ENCODE assay signal across 7 cellular contexts in the genomic region with DNA sequence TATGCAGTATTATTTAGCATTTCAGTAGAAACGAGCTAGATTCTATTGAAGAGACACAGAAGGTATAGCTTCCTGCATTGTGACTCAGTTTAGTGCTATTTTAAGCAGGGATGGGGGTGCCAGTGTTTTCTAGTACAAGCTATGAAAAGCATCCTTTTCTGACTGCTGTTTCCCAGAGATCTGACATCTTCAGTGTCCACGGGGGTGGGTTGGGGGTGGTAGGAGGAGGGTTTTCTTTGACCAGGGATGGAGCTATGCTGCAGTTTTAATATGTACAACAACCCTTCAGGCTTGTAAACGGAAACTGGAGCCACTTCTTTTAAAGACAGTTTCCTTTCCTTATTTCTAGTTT. TPM values are rescaled to one million over a fixed set of nuclear protein-coding genes. Genes with fewer than 3 reads are reported as not detected.
DNase-seq lines count a peak whose midpoint lies in the region; ATAC-seq, FAIRE-seq and TF ChIP-seq lines count a peak whose summit lies in the region.

No MANE protein-coding gene starts in this region.

- H3K9me3 ChIP-seq in Peyer's patch (no peaks in the 10 kb centered on the region), skeletal muscle satellite cell (replicated peaks; ENCODE audit: low read length) (no peaks in the 10 kb centered on the region), pancreas (no peaks in the 10 kb centered on the region)

- H3K4me1 ChIP-seq in Peyer's patch (no peaks in the 10 kb centered on the region), skeletal muscle satellite cell (ENCODE audit: control insufficient read depth, insufficient read depth, low read length) (peaks cover 18% of the 10 kb centered on the region), pancreas (peaks cover 0 to 6% (median 0%) of the 10 kb centered on the region in 3 donors)

- no peak for TF ChIP-seq CTCF in Peyer's patch (IDR thresholded peaks at IDR 0.05)
- TF ChIP-seq CTCF in pancreas (IDR thresholded peaks at IDR 0.05): no peak

- no peaks in the 10 kb centered on the region for H3K9me3 Mint-ChIP-seq in activated T-cell treated with anti-CD3 and anti-CD28 coated beads, Interleukin-2, amount 50 U/mL, for 24 hours

- no peak for ATAC-seq in pancreas
- ATAC-seq in HG02981 (IDR thresholded peaks at IDR 0.05; ENCODE audit: unreplicated experiment): no peak

- no peaks in the 10 kb centered on the region for H3K36me3 ChIP-seq in Peyer's patch
- H3K36me3 ChIP-seq in skeletal muscle satellite cell (ENCODE audit: insufficient read depth, low read length): no peaks in the 10 kb centered on the region
- no peaks in the 10 kb centered on the region for H3K36me3 ChIP-seq in pancreas

- 3 to 5% methylated on average over 3 of the region's 3 CpGs for WGBS in pancreas, 2 donors

- DNase-seq in GM03348 (ENCODE audit: low spot score): peak; percentile 72
- DNase-seq in Peyer's patch: no peak
- peak; percentile 53 for DNase-seq in globus pallidus (ENCODE audit: low spot score)
- DNase-seq in activated T-cell treated with anti-CD3 and anti-CD28 coated beads, Interleukin-2, amount 50 U/mL, for 24 hours: no peak
- no peak for DNase-seq in pancreas

- H3K9ac ChIP-seq in skeletal muscle satellite cell (ENCODE audit: low read depth, low read length): peak overlapping the region; percentile 92

- H3K4me1 Mint-ChIP-seq in activated T-cell treated with anti-CD3 and anti-CD28 coated beads, Interleukin-2, amount 50 U/mL, for 24 hours (ENCODE audit: low read depth): peaks cover 15% of the 10 kb centered on the region

- peak overlapping the region in 3 of 4 donors; percentile 40 to 63 (median 60) for H3K4me3 ChIP-seq in Peyer's patch
- peak overlapping the region; percentile 64 for H3K4me3 ChIP-seq in skeletal muscle satellite cell (ENCODE audit: low read length)
- peak overlapping the region in 1 of 4 donors; percentile 52 for H3K4me3 ChIP-seq in pancreas

- H3K27ac ChIP-seq in Peyer's patch (peak overlapping the region in 2 of 4 donors; percentile 74 to 90), pancreas (peak overlapping the region in 2 of 4 donors; percentile 72 to 88)

- peak overlapping the region; percentile 89 for H3K4me2 ChIP-seq in skeletal muscle satellite cell (ENCODE audit: low read length)

- no peaks in the 10 kb centered on the region for H3K27me3 ChIP-seq in Peyer's patch
- no peaks in the 10 kb centered on the region for H3K27me3 ChIP-seq in skeletal muscle satellite cell (ENCODE audit: control insufficient read depth, insufficient read depth, low read length)
- H3K27me3 ChIP-seq in pancreas: peaks cover 0 to 3% (median 1%) of the 10 kb centered on the region in 4 donors

- H3K4me3 Mint-ChIP-seq in activated T-cell treated with anti-CD3 and anti-CD28 coated beads, Interleukin-2, amount 50 U/mL, for 24 hours: no peak overlapping the region

- intact Hi-C loops in pancreas (cut with DNase I): no loop called here

- FAIRE-seq in pancreas (lab: Jason Lieb, UNC): no peak

- H3K36me3 Mint-ChIP-seq in activated T-cell treated with anti-CD3 and anti-CD28 coated beads, Interleukin-2, amount 50 U/mL, for 24 hours (ENCODE audit: low read depth): no peaks in the 10 kb centered on the region

- no peak overlapping the region for H3K27ac Mint-ChIP-seq in activated T-cell treated with anti-CD3 and anti-CD28 coated beads, Interleukin-2, amount 50 U/mL, for 24 hours

- TF ChIP-seq POLR2A in Peyer's patch (IDR thresholded peaks at IDR 0.05): no peak

- H3K27me3 Mint-ChIP-seq in activated T-cell treated with anti-CD3 and anti-CD28 coated beads, Interleukin-2, amount 50 U/mL, for 24 hours: peaks cover 29% of the 10 kb centered on the region

RNA-seq across cellular contexts. Expression of gene NEGR1, which starts 2.7 kb away (rescaled TPM):
- total RNA-seq in Peyer's patch (1 to 10 TPM; 1.6 to 4.7 (median 2.3) TPM), pancreas (1 to 10 TPM; 1.2 to 9.3 (median 4.2) TPM)
- 5.1 and 7.2 TPM in 2 replicates for total RNA-seq in skeletal muscle satellite cell (2012; rRNA removed)
- polyA plus RNA-seq in pancreas: 1 to 10 TPM; 1.5 to 3.7 TPM

Comparison
In these comparisons a context has a peak if more than half of its experiments do, and no peak if none do; other contexts are left out.
1. DNase-seq: peak in GM03348 (single experiment) and globus pallidus (single experiment); none in Peyer's patch (0 of 3), activated T-cell treated with anti-CD3 and anti-CD28 coated beads, Interleukin-2, amount 50 U/mL, for 24 hours (single experiment) and pancreas (0 of 6).